Comparison of ENCODE assay signal across 11 cellular contexts in the genomic region with DNA sequence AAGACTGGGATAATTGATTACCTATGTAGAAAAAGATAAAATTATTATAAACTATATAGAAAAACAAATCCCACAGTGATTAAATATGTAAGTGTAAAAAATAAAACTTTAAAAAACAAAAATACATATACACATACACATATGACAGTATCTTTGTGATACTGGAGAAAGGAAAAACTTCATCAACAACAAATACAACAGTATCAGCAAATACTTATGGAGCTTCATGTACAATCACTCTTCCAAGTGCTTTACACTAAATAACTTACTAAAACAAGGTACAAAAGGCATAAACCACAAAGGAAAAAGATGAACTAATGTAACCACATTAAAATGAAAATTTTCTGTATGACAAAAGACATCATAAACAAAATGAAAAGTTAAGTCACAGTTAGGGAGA.
"Had no signal": no experiment of that assay in that cellular context is flagged by ENCODE, and none has a peak within 500 bp of the region (broad histone marks: within the 10 kb centered on the region; RNA-seq: fewer than 3 reads in every experiment).

No MANE protein-coding gene starts in this region.

- DNase-seq: GM23248, GOT3, H7, H9, HCEC 1CT, HFFc6 had no signal

- H3K4me1 ChIP-seq: HAP-1 had no signal

- H3K9ac ChIP-seq: GM23248 had no signal

- H3K4me1 Mint-ChIP-seq: GM23338, H9 had no signal

- H3K4me3 ChIP-seq: GM23248, GM23338, HAP-1 had no signal

- H3K9me3 Mint-ChIP-seq: GM23338, H9, HFFc6 had no signal

- ATAC-seq: GM23338, HCT116 had no signal

- H3K9me3 ChIP-seq: HAP-1 had no signal

- FAIRE-seq: H1, H54 had no signal

- H3K27ac ChIP-seq: GM23248 had no signal

- H3K4me2 ChIP-seq: GM23338 had no signal

- H3K4me3 Mint-ChIP-seq: GM23338, H9, HFFc6 had no signal

- H2AFZ ChIP-seq: GM23248, GM23338 had no signal
